ENCODE assay signal across 22 cellular contexts in genomic region chr4:86848136-86848535, GRCh38. TPM values are rescaled to one million over a fixed set of nuclear protein-coding genes. Genes with fewer than 3 reads are reported as not detected.
DNase-seq lines count a peak whose midpoint lies in the region; ATAC-seq and TF ChIP-seq lines count a peak whose summit lies in the region.
"Had no signal": no experiment of that assay in that cellular context is flagged by ENCODE, and none has a peak within 500 bp of the region (broad histone marks: within the 10 kb centered on the region; RNA-seq: fewer than 3 reads in every experiment).

No MANE protein-coding gene starts in this region.

- H3K4me3 ChIP-seq in heart left ventricle (peak overlapping the region in 6 of 12 donors; percentile 1 to 48 (median 32)), coronary artery (peak overlapping the region; percentile 33), lower leg skin (ENCODE audit: low read depth, poor library complexity, severe bottlenecking) (peak overlapping the region; percentile 34), tibial artery (peak overlapping the region; percentile 3 to 10)
- H3K4me3 ChIP-seq: MG63 had no signal

- TF ChIP-seq POLR2A in heart left ventricle (IDR thresholded peaks at IDR 0.05): no peak
- TF ChIP-seq POLR2A in lower leg skin (IDR thresholded peaks at IDR 0.05): no peak

- intact Hi-C loops in heart left ventricle (cut with DNase I): no loop called here
- intact Hi-C loops in cardiac septum (cut with DNase I): no loop called here
- intact Hi-C loops in lower leg skin (cut with DNase I; ENCODE audit: low total_unique reads): no loop called here
- intact Hi-C loops in tibial artery (cut with DNase I; ENCODE audit: low total_unique reads): no loop called here

- no peaks in the 10 kb centered on the region for H3K27me3 ChIP-seq in heart left ventricle
- no peaks in the 10 kb centered on the region for H3K27me3 ChIP-seq in tibial artery
- H3K27me3 ChIP-seq: MG63 had no signal

- peaks cover 0 to 28% (median 11%) of the 10 kb centered on the region in 12 donors for H3K4me1 ChIP-seq in heart left ventricle
- peaks cover 0 to 5% (median 0%) of the 10 kb centered on the region in 4 donors for H3K4me1 ChIP-seq in tibial artery

- TF ChIP-seq CTCF in heart left ventricle (IDR thresholded peaks at IDR 0.05) (no peak), coronary artery (IDR thresholded peaks at IDR 0.05) (no peak), lower leg skin (IDR thresholded peaks at IDR 0.05) (no peak), tibial artery (IDR thresholded peaks at IDR 0.05) (no peak)

- no peak for DNase-seq in heart left ventricle
- DNase-seq in cardiac septum (ENCODE audit: low spot score): no peak
- DNase-seq in coronary artery (ENCODE audit: low spot score): no peak
- no peak for DNase-seq in lower leg skin (ENCODE audit: low spot score in 2 of 2)
- no peak for DNase-seq in tibial artery
- no peak for DNase-seq in NCI-H345 (lab: John Stamatoyannopoulos, UW)
- no peak for DNase-seq in iPS-NIHi11 (ENCODE audit: low spot score)
- DNase-seq: 8988T; activated T-cell treated with anti-CD3 and anti-CD28 coated beads, Interleukin-2, amount 50 U/mL, for 24 hours; CD4-positive, alpha-beta T cell; cerebellar nuclear complex; DND-41; HCEC 1CT; left colon; MG63; naive B cell; NCI-H1694 treated with DMSO at 0.1 percent for 48 hours; NCI-H510A treated with DMSO at 0.1 percent for 48 hours; SK-N-SH had no signal

- no peaks in the 10 kb centered on the region for H3K9me3 ChIP-seq in heart left ventricle
- H3K9me3 ChIP-seq in tibial artery: no peaks in the 10 kb centered on the region
- H3K9me3 ChIP-seq: MG63, SK-N-SH had no signal

- 67 to 73% (median 67%) methylated on average over 7 of the region's 7 CpGs for WGBS in heart left ventricle, 4 donors
- WGBS in lower leg skin, 2 donors: 38 to 56% methylated on average over 7 of the region's 7 CpGs

- H3K27ac ChIP-seq in heart left ventricle (peak overlapping the region in 9 of 12 donors; percentile 34 to 78 (median 44)), coronary artery (peak overlapping the region in 1 of 2 donors; percentile 50), tibial artery (no peak overlapping the region)

- no peak for ATAC-seq in heart left ventricle
- no peak for ATAC-seq in GM21737 (IDR thresholded peaks at IDR 0.05; ENCODE audit: unreplicated experiment)
- ATAC-seq: left colon had no signal

- H3K36me3 ChIP-seq in heart left ventricle (no peaks in the 10 kb centered on the region), tibial artery (no peaks in the 10 kb centered on the region)
- H3K36me3 ChIP-seq: MG63 had no signal

RNA-seq across cellular contexts. Expression of gene SLC10A6, which starts 1.0 kb away (rescaled TPM):
- 1 to 10 TPM in 1 of 9 donors, under 1 TPM in 8; 0.30 to 2.0 (median 0.57) TPM for total RNA-seq in heart left ventricle
- under 1 TPM in 1 of 2 donors, not detected in 1; 0.35 TPM for polyA plus RNA-seq in heart left ventricle
- total RNA-seq in cardiac septum: 1.3 TPM
- 100 to 1,000 TPM in 2 of 4 donors, 10 to 100 TPM in 2; 70.0 to 159 (median 99.3) TPM for total RNA-seq in lower leg skin
- total RNA-seq: CD4-positive, alpha-beta T cell; OCI-LY7; progenitor cell of endocrine pancreas had no signal
- polyA plus RNA-seq: SK-N-SH had no signal

RNA-seq across cellular contexts. Expression of gene C4orf36, which starts 44.1 kb away (rescaled TPM):
- total RNA-seq in heart left ventricle (1 to 10 TPM in 5 of 9 donors, under 1 TPM in 2, not detected in 2; 0.61 to 2.4 (median 1.2) TPM), cardiac septum (0.78 TPM), lower leg skin (1 to 10 TPM in 3 of 4 donors, not detected in 1; 2.8 to 4.7 (median 3.4) TPM)
- under 1 TPM in 1 of 2 donors, not detected in 1; 0.36 TPM for polyA plus RNA-seq in heart left ventricle
- total RNA-seq: CD4-positive, alpha-beta T cell had no signal

Comparison
In these comparisons a context has a peak if more than half of its experiments do, and no peak if none do; other contexts are left out.
1. H3K27ac ChIP-seq: peak in heart left ventricle (9 of 12); none in tibial artery (0 of 2).
2. RNA of gene SLC10A6, which starts 1.0 kb away (total RNA-seq): 70.0 to 159 TPM in lower leg skin; 1.3 TPM in cardiac septum (single experiment) and 0.30 to 2.0 TPM in heart left ventricle; every median in the first group is over 10 times any median in the second.